In genomic region chr1:243428084-243428483, GRCh38 we compare ENCODE assay signal across 23 cellular contexts.
A peak's percentile ranks its signal among the peaks of the same experiment; 100 is the strongest.
DNase-seq lines count a peak whose midpoint lies in the region; ATAC-seq, FAIRE-seq and TF ChIP-seq lines count a peak whose summit lies in the region.
"Had no signal": no experiment of that assay in that cellular context is flagged by ENCODE, and none has a peak within 500 bp of the region (broad histone marks: within the 10 kb centered on the region; RNA-seq: fewer than 3 reads in every experiment).

No MANE protein-coding gene starts in this region.

- H3K9ac ChIP-seq in DND-41 (ENCODE audit: low read depth, low read length) (peak overlapping the region; percentile 49), Karpas-422 (ENCODE audit: low read length) (no peak overlapping the region), neural cell (ENCODE audit: low read length) (no peak overlapping the region)
- H3K9ac ChIP-seq: BLaER1 had no signal

- no peaks in the 10 kb centered on the region for H3K9me3 ChIP-seq in DND-41 (ENCODE audit: insufficient read depth, low read length, severe bottlenecking)
- no peaks in the 10 kb centered on the region for H3K9me3 ChIP-seq in Karpas-422 (ENCODE audit: low read length)
- H3K9me3 ChIP-seq in neural cell (ENCODE audit: low read length): no peaks in the 10 kb centered on the region
- H3K9me3 ChIP-seq: BE2C, BLaER1 had no signal

- H3K4me2 ChIP-seq in DND-41 (ENCODE audit: insufficient read depth, low read length) (peak overlapping the region; percentile 55), Karpas-422 (ENCODE audit: low read depth, low read length, poor library complexity, severe bottlenecking) (no peak overlapping the region), neural cell (ENCODE audit: low read length) (no peak overlapping the region)
- H3K4me2 ChIP-seq: BLaER1 had no signal

- TF ChIP-seq RAD21 in neural cell (conservative IDR thresholded peaks at IDR 0.05): no peak

- H3K9me2 ChIP-seq in Karpas-422 (replicated peaks; ENCODE audit: insufficient read depth, low read length): no peaks in the 10 kb centered on the region
- no peaks in the 10 kb centered on the region for H3K9me2 ChIP-seq in neural cell (ENCODE audit: insufficient read depth, low read length)

- peaks cover 19% of the 10 kb centered on the region; the same call in 1 of the 2 replicates for H3K36me3 ChIP-seq in DND-41 (ENCODE audit: insufficient read depth, low read length)
- no peaks in the 10 kb centered on the region for H3K36me3 ChIP-seq in Karpas-422 (ENCODE audit: insufficient read depth, low read length)
- no peaks in the 10 kb centered on the region for H3K36me3 ChIP-seq in neural cell (ENCODE audit: insufficient read depth, low read length)
- H3K36me3 ChIP-seq: BE2C had no signal

- no peaks in the 10 kb centered on the region for H4K20me1 ChIP-seq in DND-41 (ENCODE audit: insufficient read depth, low read length)
- no peaks in the 10 kb centered on the region for H4K20me1 ChIP-seq in Karpas-422 (ENCODE audit: insufficient read depth, low read depth, low read length)
- no peaks in the 10 kb centered on the region for H4K20me1 ChIP-seq in neural cell (ENCODE audit: insufficient read depth)
- H4K20me1 ChIP-seq: BLaER1 had no signal

- peak; percentile 83 for TF ChIP-seq EP300 in neural cell (conservative IDR thresholded peaks at IDR 0.05; ENCODE audit: poor library complexity, severe bottlenecking)

- H2AFZ ChIP-seq in DND-41 (ENCODE audit: low read depth, low read length): peak overlapping the region; percentile 1; the same call in 1 of the 2 replicates
- H2AFZ ChIP-seq in Karpas-422 (ENCODE audit: low read length): no peak overlapping the region
- H2AFZ ChIP-seq in neural cell (ENCODE audit: low read depth, low read length): no peak overlapping the region

- DNase-seq in D721Med (ENCODE audit: insufficient read length, low spot score) (no peak), DND-41 (no peak), Karpas-422 (peak; percentile 36), NOMO-1 treated with dmso at 0.1 percent for 144 hours (lab: John Stamatoyannopoulos, UW; ENCODE audit: unreplicated experiment) (no peak)
- DNase-seq: 8988T; ACHN; BE2C; C1 segment of cervical spinal cord; CD4-positive, alpha-beta memory T cell; CD4-positive, CD25-positive, alpha-beta regulatory T cell; CD8-positive, alpha-beta memory T cell; COR-L47; DMS79 treated with DMSO at 0.1 percent for 48 hours; EL; GDM1 had no signal

- peaks cover 3% of the 10 kb centered on the region for H3F3A ChIP-seq in neural cell (ENCODE audit: insufficient read depth, low read length, poor library complexity, severe bottlenecking)

- TF ChIP-seq CTCF in D721Med (IDR thresholded peaks at IDR 0.05; ENCODE audit: insufficient read depth, missing control alignments) (no peak), DND-41 (IDR thresholded peaks at IDR 0.05; ENCODE audit: borderline replicate concordance, extremely low read depth, low read length, poor library complexity, severe bottlenecking) (no peak), neural cell (IDR thresholded peaks at IDR 0.05; ENCODE audit: poor library complexity, severe bottlenecking) (no peak)

- ATAC-seq in DND-41 (ENCODE audit: insufficient read depth, low read depth) (no peak), esophagus mucosa (no peak), GM21423 (IDR thresholded peaks at IDR 0.05; ENCODE audit: unreplicated experiment) (no peak)
- ATAC-seq: GM12878 had no signal

- H3K4me3 ChIP-seq in DND-41 (ENCODE audit: low read depth in 1 of 2, low read length in 2 of 2) (0 out of 4 replicates have a peak overlapping the region, but pooled peaks of 1 of the 2 experiments have one; percentile 11), Karpas-422 (ENCODE audit: low read length) (no peak overlapping the region), neural cell (ENCODE audit: low read length) (peak overlapping the region; percentile 28)
- H3K4me3 ChIP-seq: BLaER1, GM12878 had no signal

- H3K27me3 ChIP-seq in DND-41 (ENCODE audit: insufficient read depth, low read length, poor library complexity) (no peaks in the 10 kb centered on the region), Karpas-422 (ENCODE audit: low read length) (no peaks in the 10 kb centered on the region), neural cell (ENCODE audit: insufficient read depth, low read depth, low read length) (no peaks in the 10 kb centered on the region)
- H3K27me3 ChIP-seq: BE2C, BLaER1 had no signal

- H3K27ac ChIP-seq in DND-41 (ENCODE audit: low read length) (peak overlapping the region; percentile 98), Karpas-422 (ENCODE audit: low read length) (no peak overlapping the region), neural cell (ENCODE audit: low read length) (peak overlapping the region; percentile 60)
- H3K27ac ChIP-seq: BLaER1 had no signal

- H3K4me1 ChIP-seq in DND-41 (ENCODE audit: insufficient read depth, low read length) (peaks cover 22% of the 10 kb centered on the region), Karpas-422 (ENCODE audit: low read length) (no peaks in the 10 kb centered on the region)

- H3K79me2 ChIP-seq in DND-41 (ENCODE audit: insufficient read depth, low read length) (no peaks in the 10 kb centered on the region), Karpas-422 (ENCODE audit: low read length) (no peaks in the 10 kb centered on the region), neural cell (replicated peaks; ENCODE audit: insufficient read depth, low read length) (no peaks in the 10 kb centered on the region)

- peak; percentile 6 for FAIRE-seq in D721Med (lab: Jason Lieb, UNC)
- FAIRE-seq: A204.1, GM12878, GM12892, GM18507 had no signal

TF ChIP-seq in neural cell, 6 proteins besides CTCF, POLR2A, EP300 and RAD21:
- TF ChIP-seq SMC3 (conservative IDR thresholded peaks at IDR 0.05; ENCODE audit: poor library complexity) (no peak), TAF1 (IDR thresholded peaks at IDR 0.05; ENCODE audit: low read depth) (no peak), EZH2 (IDR thresholded peaks at IDR 0.05; ENCODE audit: borderline replicate concordance, insufficient read depth, low read length, poor library complexity, severe bottlenecking) (no peak), POLR2AphosphoS5 (IDR thresholded peaks at IDR 0.05) (peak; percentile 26)
